ENCODE assay signal across 8 cellular contexts in genomic region chr5:172983542-172984243, GRCh38. TPM values are rescaled to one million over a fixed set of nuclear protein-coding genes. Genes with fewer than 3 reads are reported as not detected.
DNase-seq lines count a peak whose midpoint lies in the region; ATAC-seq and TF ChIP-seq lines count a peak whose summit lies in the region.

Gene ATP6V0E1, plus strand, starts transcription at chr5:172983771. Its CDS starts 90 bp downstream, at chr5:172983861.

- H3K4me1 ChIP-seq in spleen: peaks cover 19 to 56% (median 45%) of the 10 kb centered on the region in 6 donors

- H3K27me3 Mint-ChIP-seq in immature natural killer cell (ENCODE audit: low read depth in 3 of 3): peaks cover 2 to 6% (median 2%) of the 10 kb centered on the region in 3 donors

- peak; percentile 57 for DNase-seq in AG09309 (ENCODE audit: low read depth)
- peak; percentile 85 for DNase-seq in NCI-H345 treated with DMSO at 0.1 percent for 48 hours (lab: John Stamatoyannopoulos, UW; ENCODE audit: unreplicated experiment)
- peak; percentile 81 to 91 (median 86) for DNase-seq in activated CD4-positive, CD25-positive, alpha-beta regulatory T cell (lab: John Stamatoyannopoulos, UW)
- peak; percentile 46 to 97 (median 93) for DNase-seq in caudate nucleus (lab: John Stamatoyannopoulos, UW)
- peak; percentile 94 for DNase-seq in immature natural killer cell
- DNase-seq in spleen: peak; percentile 100

- in situ Hi-C loops in GM18951 (cut with MboI; ENCODE audit: low sequenced_read_pairs, unreplicated experiment): loop anchor here (10.0 to 25.0 kb wide), 2 partner anchors 161 to 354 kb away; partner anchors contain the start of genes BNIP1 and STC2

- no peaks in the 10 kb centered on the region for H3K9me3 ChIP-seq in spleen

- WGBS in spleen, 5 donors: 0 to 1% (median 0%) methylated on average over 12 to 49 of the region's 49 CpGs

- ATAC-seq in HG03175 (IDR thresholded peaks at IDR 0.05; ENCODE audit: unreplicated experiment): peak; percentile 85

- peak within 1 kb of the TSS; percentile 97 for H3K27ac ChIP-seq in caudate nucleus (ENCODE audit: low read depth, low read length)
- H3K27ac ChIP-seq in spleen: peak within 1 kb of the TSS; percentile 91 to 98 (median 96)

- H3K9me3 Mint-ChIP-seq in immature natural killer cell: no peaks in the 10 kb centered on the region

- H3K4me3 ChIP-seq in AG09309 (ENCODE audit: control insufficient read depth, low read depth, low read length) (peak within 1 kb of the TSS; percentile 99), spleen (peak within 1 kb of the TSS; percentile 87 to 98 (median 94))

- H3K36me3 Mint-ChIP-seq in immature natural killer cell: no peaks in the 10 kb centered on the region

- peaks cover 33 to 47% of the 10 kb centered on the region in 2 donors for H3K4me1 Mint-ChIP-seq in immature natural killer cell

- H3K27ac Mint-ChIP-seq in immature natural killer cell: peak within 1 kb of the TSS; percentile 91 to 99 (median 98)

- peak; percentile 91 for TF ChIP-seq POLR2A in GM18951 (IDR thresholded peaks at IDR 0.05; ENCODE audit: extremely low read depth, insufficient read depth, insufficient read length)
- TF ChIP-seq POLR2A in spleen (IDR thresholded peaks at IDR 0.05): peak in 1 of 3 donors; percentile 76

- peaks cover 0 to 27% (median 22%) of the 10 kb centered on the region in 6 donors for H3K36me3 ChIP-seq in spleen

- peak within 1 kb of the TSS; percentile 98 to 99 (median 99) for H3K4me3 Mint-ChIP-seq in immature natural killer cell

- H3K27me3 ChIP-seq in spleen (replicated peaks in 1 of 7): no peaks in the 10 kb centered on the region

- intact Hi-C loops in spleen (cut with DNase I; ENCODE audit: low total_unique reads): no loop called here

- TF ChIP-seq CTCF in AG09309 (IDR thresholded peaks at IDR 0.05; ENCODE audit: control insufficient read depth, insufficient read depth, low read depth, low read length, missing control alignments): no peak
- TF ChIP-seq CTCF in spleen (IDR thresholded peaks at IDR 0.05 in 8 of 11, conservative IDR thresholded peaks at IDR 0.05 in 3 of 11): peak in 1 of 11 experiments; percentile 15

RNA-seq across cellular contexts. Expression of gene ATP6V0E1, which starts in this region (rescaled TPM):
- polyA plus RNA-seq in immature natural killer cell (100 to 1,000 TPM; 474 to 487 (median 485) TPM), spleen (100 to 1,000 TPM; 213 to 314 (median 298) TPM)
- total RNA-seq in spleen: 100 to 1,000 TPM; 185 to 221 (median 208) TPM

Comparison
In these comparisons a context has a peak if more than half of its experiments do, and no peak if none do; other contexts are left out.
1. Peak in every context shown above with its lines: DNase-seq, ATAC-seq, H3K4me3 ChIP-seq and H3K27ac ChIP-seq.